ENCODE assay signal across 1 cellular context in the genomic region with DNA sequence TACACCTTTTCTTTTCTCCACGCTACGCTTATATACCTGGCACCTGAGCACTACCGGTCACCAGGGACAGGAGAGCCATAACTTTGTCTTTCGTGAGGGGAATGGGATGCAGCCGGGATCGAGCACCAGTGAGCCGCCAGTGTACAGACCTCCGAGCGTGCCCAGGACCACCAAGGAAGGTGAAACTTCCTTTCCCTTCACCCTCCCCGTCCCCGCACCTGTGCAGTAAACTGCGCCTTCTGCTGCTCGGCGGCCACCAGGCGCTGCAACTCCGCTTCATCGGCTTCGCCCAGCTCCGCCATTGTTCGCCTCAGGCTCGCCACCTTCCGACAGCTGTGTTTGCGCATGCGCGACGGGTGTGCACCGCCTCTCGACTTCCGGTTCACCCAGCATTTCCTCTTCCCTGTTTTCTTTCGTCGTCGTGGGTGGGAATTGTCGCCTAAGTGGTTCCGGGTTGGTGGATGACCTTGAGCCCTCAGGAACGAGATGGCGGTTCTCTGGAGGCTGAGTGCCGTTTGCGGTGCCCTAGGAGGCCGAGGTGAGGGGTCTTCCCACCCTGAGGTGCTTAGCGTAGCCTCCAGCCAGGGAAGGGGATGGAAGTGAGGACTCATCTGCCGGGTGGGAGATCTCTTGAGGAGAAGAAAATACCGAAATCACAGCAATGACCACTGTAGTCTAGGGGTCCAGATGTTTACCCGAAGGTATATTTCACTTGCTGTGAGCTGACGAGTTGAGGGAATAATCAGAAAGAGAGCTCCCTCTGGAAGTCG.
A peak's percentile ranks its signal among the peaks of the same experiment; 100 is the strongest.
TF ChIP-seq lines count a peak whose summit lies in the region.

Gene SDHD (plus strand): TSS at position 452 of the 770 bp plus-strand sequence. CDS start 35 bp downstream, at position 487.
Gene TIMM8B (minus strand): TSS at position 335 of the 770 bp plus-strand sequence. CDS start 33 bp downstream, at position 302.

TF ChIP-seq in GM12878, 131 proteins besides CTCF, POLR2A, EP300 and RAD21 (continued from another document and continues in another):
- peak; percentile 58 for TF ChIP-seq ZNF687 (IDR thresholded peaks at IDR 0.05)
- TF ChIP-seq GATAD2B (conservative IDR thresholded peaks at IDR 0.05; ENCODE audit: low read depth): 0 out of 2 replicates have a peak, but pooled peaks have one; percentile 56
- TF ChIP-seq ESRRA (IDR thresholded peaks at IDR 0.05; ENCODE audit: low read length): peak; percentile 97
- TF ChIP-seq PAX5 (IDR thresholded peaks at IDR 0.05; ENCODE audit: borderline replicate concordance, low read depth, low read length): peak; percentile 75; the same call in 1 of the 2 replicates
- TF ChIP-seq SREBF1 (IDR thresholded peaks at IDR 0.05; ENCODE audit: low read length): peak; percentile 46; the same call in 1 of the 2 replicates
- TF ChIP-seq, protein P1, sequence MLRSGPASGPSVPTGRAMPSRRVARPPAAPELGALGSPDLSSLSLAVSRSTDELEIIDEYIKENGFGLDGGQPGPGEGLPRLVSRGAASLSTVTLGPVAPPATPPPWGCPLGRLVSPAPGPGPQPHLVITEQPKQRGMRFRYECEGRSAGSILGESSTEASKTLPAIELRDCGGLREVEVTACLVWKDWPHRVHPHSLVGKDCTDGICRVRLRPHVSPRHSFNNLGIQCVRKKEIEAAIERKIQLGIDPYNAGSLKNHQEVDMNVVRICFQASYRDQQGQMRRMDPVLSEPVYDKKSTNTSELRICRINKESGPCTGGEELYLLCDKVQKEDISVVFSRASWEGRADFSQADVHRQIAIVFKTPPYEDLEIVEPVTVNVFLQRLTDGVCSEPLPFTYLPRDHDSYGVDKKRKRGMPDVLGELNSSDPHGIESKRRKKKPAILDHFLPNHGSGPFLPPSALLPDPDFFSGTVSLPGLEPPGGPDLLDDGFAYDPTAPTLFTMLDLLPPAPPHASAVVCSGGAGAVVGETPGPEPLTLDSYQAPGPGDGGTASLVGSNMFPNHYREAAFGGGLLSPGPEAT (IDR thresholded peaks at IDR 0.05; ENCODE audit: low read depth): peak; percentile 91
- peak in 1 of 2 experiments; percentile 49; a peak in 1 of 4 replicates for TF ChIP-seq ETV6 (conservative IDR thresholded peaks at IDR 0.05 in 1 of 2, IDR thresholded peaks at IDR 0.05 in 1 of 2; ENCODE audit: borderline replicate concordance in 1 of 2, low read depth in 1 of 2)
- TF ChIP-seq IRF5 (IDR thresholded peaks at IDR 0.05; ENCODE audit: borderline replicate concordance): no peak
- peak; percentile 34 for TF ChIP-seq SP1 (IDR thresholded peaks at IDR 0.05; ENCODE audit: low read depth, low read length)
- no peak for TF ChIP-seq YBX1 (IDR thresholded peaks at IDR 0.05)
- TF ChIP-seq, protein P2, sequence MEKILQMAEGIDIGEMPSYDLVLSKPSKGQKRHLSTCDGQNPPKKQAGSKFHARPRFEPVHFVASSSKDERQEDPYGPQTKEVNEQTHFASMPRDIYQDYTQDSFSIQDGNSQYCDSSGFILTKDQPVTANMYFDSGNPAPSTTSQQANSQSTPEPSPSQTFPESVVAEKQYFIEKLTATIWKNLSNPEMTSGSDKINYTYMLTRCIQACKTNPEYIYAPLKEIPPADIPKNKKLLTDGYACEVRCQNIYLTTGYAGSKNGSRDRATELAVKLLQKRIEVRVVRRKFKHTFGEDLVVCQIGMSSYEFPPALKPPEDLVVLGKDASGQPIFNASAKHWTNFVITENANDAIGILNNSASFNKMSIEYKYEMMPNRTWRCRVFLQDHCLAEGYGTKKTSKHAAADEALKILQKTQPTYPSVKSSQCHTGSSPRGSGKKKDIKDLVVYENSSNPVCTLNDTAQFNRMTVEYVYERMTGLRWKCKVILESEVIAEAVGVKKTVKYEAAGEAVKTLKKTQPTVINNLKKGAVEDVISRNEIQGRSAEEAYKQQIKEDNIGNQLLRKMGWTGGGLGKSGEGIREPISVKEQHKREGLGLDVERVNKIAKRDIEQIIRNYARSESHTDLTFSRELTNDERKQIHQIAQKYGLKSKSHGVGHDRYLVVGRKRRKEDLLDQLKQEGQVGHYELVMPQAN (conservative IDR thresholded peaks at IDR 0.05): peak; percentile 29; the same call in 1 of the 2 replicates
- no peak for TF ChIP-seq RFX5 (IDR thresholded peaks at IDR 0.05; ENCODE audit: low read depth, low read length)
- peak; percentile 57 for TF ChIP-seq KLF5 (IDR thresholded peaks at IDR 0.05; ENCODE audit: partially characterized antibody)
- TF ChIP-seq MEF2A (IDR thresholded peaks at IDR 0.05; ENCODE audit: insufficient read depth, low read depth, low read length): 0 out of 2 replicates have a peak, but pooled peaks have one; percentile 23
- TF ChIP-seq, protein P3, sequence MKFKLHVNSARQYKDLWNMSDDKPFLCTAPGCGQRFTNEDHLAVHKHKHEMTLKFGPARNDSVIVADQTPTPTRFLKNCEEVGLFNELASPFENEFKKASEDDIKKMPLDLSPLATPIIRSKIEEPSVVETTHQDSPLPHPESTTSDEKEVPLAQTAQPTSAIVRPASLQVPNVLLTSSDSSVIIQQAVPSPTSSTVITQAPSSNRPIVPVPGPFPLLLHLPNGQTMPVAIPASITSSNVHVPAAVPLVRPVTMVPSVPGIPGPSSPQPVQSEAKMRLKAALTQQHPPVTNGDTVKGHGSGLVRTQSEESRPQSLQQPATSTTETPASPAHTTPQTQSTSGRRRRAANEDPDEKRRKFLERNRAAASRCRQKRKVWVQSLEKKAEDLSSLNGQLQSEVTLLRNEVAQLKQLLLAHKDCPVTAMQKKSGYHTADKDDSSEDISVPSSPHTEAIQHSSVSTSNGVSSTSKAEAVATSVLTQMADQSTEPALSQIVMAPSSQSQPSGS (IDR thresholded peaks at IDR 0.05; ENCODE audit: low read length): no peak
- TF ChIP-seq RUNX3 (IDR thresholded peaks at IDR 0.05; ENCODE audit: low read length): peak; percentile 71
- peak; percentile 76 for TF ChIP-seq ELK1 (IDR thresholded peaks at IDR 0.05; ENCODE audit: low read depth, low read length)
- no peak; the same call in 1 of the 2 replicates for TF ChIP-seq SIN3A (IDR thresholded peaks at IDR 0.05; ENCODE audit: low read depth, low read length)
- no peak for TF ChIP-seq PBX3 (IDR thresholded peaks at IDR 0.05; ENCODE audit: insufficient replicate concordance, low read depth, low read length)
- peak; percentile 78; the same call in 1 of the 2 replicates for TF ChIP-seq E2F4 (IDR thresholded peaks at IDR 0.05; ENCODE audit: low read depth, low read length)
- no peak for TF ChIP-seq HDAC2 (IDR thresholded peaks at IDR 0.05)
- TF ChIP-seq KDM1A (IDR thresholded peaks at IDR 0.05; ENCODE audit: borderline replicate concordance): no peak
- TF ChIP-seq RELA (IDR thresholded peaks at IDR 0.05; ENCODE audit: borderline replicate concordance, partially characterized antibody): peak; percentile 61
- peak; percentile 73; the same call in 1 of the 2 replicates for TF ChIP-seq CBFB (IDR thresholded peaks at IDR 0.05; ENCODE audit: low read depth)
- TF ChIP-seq SMC3 (IDR thresholded peaks at IDR 0.05; ENCODE audit: borderline replicate concordance, low read length): no peak; the same call in 1 of the 2 replicates
- no peak for TF ChIP-seq STAT1 (conservative IDR thresholded peaks at IDR 0.05)
- peak; percentile 77 for TF ChIP-seq SMAD5 (IDR thresholded peaks at IDR 0.05; ENCODE audit: low read depth)
- peak; percentile 84; the same call in 1 of the 2 replicates for TF ChIP-seq CREB1 (IDR thresholded peaks at IDR 0.05; ENCODE audit: low read depth)
- TF ChIP-seq CHD1 (IDR thresholded peaks at IDR 0.05; ENCODE audit: low read depth, low read length): no peak
- no peak for TF ChIP-seq CBX3 (IDR thresholded peaks at IDR 0.05; ENCODE audit: borderline replicate concordance, low read depth)
- peak; percentile 85 for TF ChIP-seq NBN (IDR thresholded peaks at IDR 0.05)
- TF ChIP-seq NR2C2 (IDR thresholded peaks at IDR 0.05; ENCODE audit: borderline replicate concordance, control insufficient read depth, insufficient read length, low read depth): peak; percentile 95
- TF ChIP-seq, protein P4, sequence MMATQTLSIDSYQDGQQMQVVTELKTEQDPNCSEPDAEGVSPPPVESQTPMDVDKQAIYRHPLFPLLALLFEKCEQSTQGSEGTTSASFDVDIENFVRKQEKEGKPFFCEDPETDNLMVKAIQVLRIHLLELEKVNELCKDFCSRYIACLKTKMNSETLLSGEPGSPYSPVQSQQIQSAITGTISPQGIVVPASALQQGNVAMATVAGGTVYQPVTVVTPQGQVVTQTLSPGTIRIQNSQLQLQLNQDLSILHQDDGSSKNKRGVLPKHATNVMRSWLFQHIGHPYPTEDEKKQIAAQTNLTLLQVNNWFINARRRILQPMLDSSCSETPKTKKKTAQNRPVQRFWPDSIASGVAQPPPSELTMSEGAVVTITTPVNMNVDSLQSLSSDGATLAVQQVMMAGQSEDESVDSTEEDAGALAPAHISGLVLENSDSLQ (IDR thresholded peaks at IDR 0.05): peak; percentile 37; the same call in 1 of the 2 replicates
- peak; percentile 95; the same call in 1 of the 2 replicates for TF ChIP-seq TAF1 (IDR thresholded peaks at IDR 0.05; ENCODE audit: borderline replicate concordance, low read depth, low read length)
- peak; percentile 87 for TF ChIP-seq PML (IDR thresholded peaks at IDR 0.05; ENCODE audit: low read length)
- no peak for TF ChIP-seq STAT3 (IDR thresholded peaks at IDR 0.05; ENCODE audit: low read depth, low read length)
- 0 out of 3 replicates have a peak, but pooled peaks have one; percentile 37 for TF ChIP-seq POU2F2 (IDR thresholded peaks at IDR 0.05; ENCODE audit: borderline replicate concordance, low read depth, low read length)
